ENCODE assay signal across 14 cellular contexts in genomic region chr15:25852696-25853524, GRCh38. TPM values are rescaled to one million over a fixed set of nuclear protein-coding genes. Genes with fewer than 3 reads are reported as not detected.
A peak's percentile ranks its signal among the peaks of the same experiment; 100 is the strongest.
DNase-seq lines count a peak whose midpoint lies in the region; ATAC-seq and TF ChIP-seq lines count a peak whose summit lies in the region.
"Had no signal": no experiment of that assay in that cellular context is flagged by ENCODE, and none has a peak within 500 bp of the region (broad histone marks: within the 10 kb centered on the region; RNA-seq: fewer than 3 reads in every experiment).

No MANE protein-coding gene starts in this region.

- H3K4me3 ChIP-seq in AG10803 (ENCODE audit: low read length) = no peak overlapping the region
- no peak overlapping the region for H3K4me3 ChIP-seq in GM12865 (ENCODE audit: low read depth, low read length)
- H3K4me3 ChIP-seq: cardiac muscle cell, MG63 had no signal

- no peaks in the 10 kb centered on the region for H3K27me3 Mint-ChIP-seq in activated T-helper 2 cell treated with anti-CD3 and anti-CD28 coated beads, Interferon-gamma antibody, Interleukin-2, Interleukin-4, amounts not matched to agents 10 μg/mL and 5 μg/mL and 100 μg/mL, durations not matched to agents 14 hours and 24 hours and 36 hours (ENCODE audit: low read depth)
- peaks cover 7% of the 10 kb centered on the region for H3K27me3 Mint-ChIP-seq in memory B cell
- peaks cover 16% of the 10 kb centered on the region for H3K27me3 Mint-ChIP-seq in nephron progenitor cell (ENCODE audit: low read depth, poor library complexity)

- ATAC-seq in memory B cell (ENCODE audit: low read depth) = no peak
- ATAC-seq: left cardiac atrium had no signal

- intact Hi-C loops in activated T-helper 2 cell treated with anti-CD3 and anti-CD28 coated beads, Interferon-gamma antibody, Interleukin-2, Interleukin-4, amounts not matched to agents 10 μg/mL and 5 μg/mL and 100 μg/mL, durations not matched to agents 14 hours and 24 hours and 36 hours (cut with micrococcal nuclease) = no loop called here

- peaks cover 4% of the 10 kb centered on the region for H3K9me3 Mint-ChIP-seq in activated T-helper 2 cell treated with anti-CD3 and anti-CD28 coated beads, Interferon-gamma antibody, Interleukin-2, Interleukin-4, amounts not matched to agents 10 μg/mL and 5 μg/mL and 100 μg/mL, durations not matched to agents 14 hours and 24 hours and 36 hours
- H3K9me3 Mint-ChIP-seq in memory B cell (peaks cover 2% of the 10 kb centered on the region), nephron progenitor cell (peaks cover 6% of the 10 kb centered on the region)

- no peak for TF ChIP-seq POLR2A in erythroblast (IDR thresholded peaks at IDR 0.05; ENCODE audit: low read length)

- TF ChIP-seq CTCF in AG10803 (conservative IDR thresholded peaks at IDR 0.05; ENCODE audit: low read length) = peak; percentile 13; the same call in 1 of the 2 replicates
- TF ChIP-seq CTCF in GM12865 (IDR thresholded peaks at IDR 0.05; ENCODE audit: insufficient read depth, low read depth, low read length, missing control alignments) = no peak
- no peak for TF ChIP-seq CTCF in nephron progenitor cell (IDR thresholded peaks at IDR 0.05)

- H3K36me3 Mint-ChIP-seq in activated T-helper 2 cell treated with anti-CD3 and anti-CD28 coated beads, Interferon-gamma antibody, Interleukin-2, Interleukin-4, amounts not matched to agents 10 μg/mL and 5 μg/mL and 100 μg/mL, durations not matched to agents 14 hours and 24 hours and 36 hours (ENCODE audit: low read depth) = peaks cover 54% of the 10 kb centered on the region
- H3K36me3 Mint-ChIP-seq in memory B cell (no peaks in the 10 kb centered on the region), nephron progenitor cell (ENCODE audit: low read depth) (peaks cover 5% of the 10 kb centered on the region)

- peak; percentile 55 for DNase-seq in AG10803 (ENCODE audit: low read depth)
- DNase-seq in GM12865 (ENCODE audit: low read depth) = peak; percentile 26
- no peak for DNase-seq in activated T-helper 2 cell treated with anti-CD3 and anti-CD28 coated beads, Interferon-gamma antibody, Interleukin-2, Interleukin-4, amounts not matched to agents 10 μg/mL and 5 μg/mL and 100 μg/mL, durations not matched to agents 14 hours and 24 hours and 36 hours (ENCODE audit: low spot score)
- no peak for DNase-seq in memory B cell (ENCODE audit: low spot score in 2 of 2)
- no peak for DNase-seq in NCI-H526 treated with DMSO at 0.1 percent for 48 hours (lab: John Stamatoyannopoulos, UW)
- DNase-seq in EL = no peak
- no peak for DNase-seq in nephron progenitor cell
- no peak for DNase-seq in erythroblast (lab: John Stamatoyannopoulos, UW)
- DNase-seq: activated CD4-positive, alpha-beta T cell treated with anti-CD3 and anti-CD28 coated beads, Interleukin-2, amount 50 U/mL, for 1 hour; left cardiac atrium; MG63; NCI-H524 treated with DMSO at 0.1 percent for 48 hours; substantia nigra had no signal

- peak overlapping the region; percentile 84 for H3K27ac Mint-ChIP-seq in activated T-helper 2 cell treated with anti-CD3 and anti-CD28 coated beads, Interferon-gamma antibody, Interleukin-2, Interleukin-4, amounts not matched to agents 10 μg/mL and 5 μg/mL and 100 μg/mL, durations not matched to agents 14 hours and 24 hours and 36 hours
- H3K27ac Mint-ChIP-seq in memory B cell (no peak overlapping the region), nephron progenitor cell (no peak overlapping the region)

- peaks cover 77% of the 10 kb centered on the region for H3K4me1 Mint-ChIP-seq in activated T-helper 2 cell treated with anti-CD3 and anti-CD28 coated beads, Interferon-gamma antibody, Interleukin-2, Interleukin-4, amounts not matched to agents 10 μg/mL and 5 μg/mL and 100 μg/mL, durations not matched to agents 14 hours and 24 hours and 36 hours (ENCODE audit: low read depth)
- H3K4me1 Mint-ChIP-seq in memory B cell (peaks cover 29% of the 10 kb centered on the region), nephron progenitor cell (peaks cover 29% of the 10 kb centered on the region)

- peak overlapping the region; percentile 49 for H3K4me3 Mint-ChIP-seq in activated T-helper 2 cell treated with anti-CD3 and anti-CD28 coated beads, Interferon-gamma antibody, Interleukin-2, Interleukin-4, amounts not matched to agents 10 μg/mL and 5 μg/mL and 100 μg/mL, durations not matched to agents 14 hours and 24 hours and 36 hours (ENCODE audit: low read depth)
- H3K4me3 Mint-ChIP-seq in memory B cell = peak overlapping the region; percentile 7
- no peak overlapping the region for H3K4me3 Mint-ChIP-seq in nephron progenitor cell

RNA-seq across cellular contexts. Expression of gene ATP10A, which starts 10.2 kb away (rescaled TPM):
- 40.1 and 44.4 TPM in 2 replicates for total RNA-seq in activated T-helper 2 cell treated with anti-CD3 and anti-CD28 coated beads, Interferon-gamma antibody, Interleukin-2, Interleukin-4, amounts not matched to agents 10 μg/mL and 5 μg/mL and 100 μg/mL, durations not matched to agents 14 hours and 24 hours and 36 hours
- total RNA-seq: cardiac muscle cell had no signal

Comparison
In these comparisons a context has a peak if more than half of its experiments do, and no peak if none do; other contexts are left out.
1. DNase-seq: peak in AG10803 (single experiment) and GM12865 (single experiment); none in activated T-helper 2 cell treated with anti-CD3 and anti-CD28 coated beads, Interferon-gamma antibody, Interleukin-2, Interleukin-4, amounts not matched to agents 10 μg/mL and 5 μg/mL and 100 μg/mL, durations not matched to agents 14 hours and 24 hours and 36 hours (single experiment), memory B cell (0 of 2), NCI-H526 treated with DMSO at 0.1 percent for 48 hours (single experiment), EL (single experiment), nephron progenitor cell (single experiment) and erythroblast (0 of 2).